Comparison of ENCODE assay signal across 37 cellular contexts in the genomic region with DNA sequence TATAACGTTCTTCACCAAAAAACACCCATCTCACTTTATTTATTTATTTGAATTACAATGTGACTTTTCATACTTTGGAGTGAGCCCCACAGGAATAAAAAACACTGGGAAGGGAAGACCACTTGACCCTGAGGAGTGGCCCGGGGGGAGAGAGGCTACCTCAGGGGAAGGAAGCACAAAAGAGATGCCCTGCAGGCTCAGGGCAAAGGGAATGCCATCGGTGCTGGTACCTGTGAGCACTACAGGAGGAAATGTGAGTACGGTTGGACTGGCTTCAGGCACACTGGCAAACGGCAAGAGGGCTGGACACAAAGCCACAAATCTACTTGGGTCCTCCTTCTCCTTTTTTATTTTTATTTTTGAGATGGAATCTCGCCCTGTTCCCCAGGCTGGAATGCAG.
"Had no signal": no experiment of that assay in that cellular context is flagged by ENCODE, and none has a peak within 500 bp of the region (broad histone marks: within the 10 kb centered on the region; RNA-seq: fewer than 3 reads in every experiment).

No MANE protein-coding gene starts in this region.

- H3K9me3 Mint-ChIP-seq: activated naive CD4-positive, alpha-beta T cell treated with anti-CD3 and anti-CD28 coated beads, Interleukin-2, amount 50 U/mL, for 24 hours; activated T-helper 17 cell treated with anti-CD3 and anti-CD28 coated beads, Interleukin-2, amount 50 U/mL, for 72 hours; activated T-helper 2 cell treated with anti-CD3 and anti-CD28 coated beads, Interferon-gamma antibody, Interleukin-2, Interleukin-4, amounts not matched to agents 10 μg/mL and 5 μg/mL and 100 μg/mL, durations not matched to agents 14 hours and 24 hours and 36 hours had no signal

- H3K36me3 Mint-ChIP-seq: activated naive CD4-positive, alpha-beta T cell treated with anti-CD3 and anti-CD28 coated beads, Interleukin-2, amount 10 ng/mL, durations not matched to agents 7 days and 5 days; activated naive CD4-positive, alpha-beta T cell treated with anti-CD3 and anti-CD28 coated beads, Interleukin-2, amount 50 U/mL, for 24 hours; activated naive CD4-positive, alpha-beta T cell treated with anti-CD3 and anti-CD28 coated beads, Interleukin-2, amount 50 U/mL, for 72 hours; activated naive CD8-positive, alpha-beta T cell treated with anti-CD3 and anti-CD28 coated beads for 36 hours; activated naive CD8-positive, alpha-beta T cell treated with anti-CD3 and anti-CD28 coated beads, Interleukin-2, amount 10 ng/mL, durations not matched to agents 7 days and 5 days; brain had no signal

- H3K27me3 ChIP-seq: adrenal gland, ascending aorta, body of pancreas, brain microvascular endothelial cell, breast epithelium, cardiac muscle cell had no signal

- H3K36me3 ChIP-seq: adrenal gland, ascending aorta, brain microvascular endothelial cell, breast epithelium, cardiac muscle cell had no signal

- H3K4me1 Mint-ChIP-seq: activated naive CD4-positive, alpha-beta T cell treated with anti-CD3 and anti-CD28 coated beads, Interleukin-2, amount 10 ng/mL, durations not matched to agents 7 days and 5 days; activated naive CD4-positive, alpha-beta T cell treated with anti-CD3 and anti-CD28 coated beads, Interleukin-2, amount 50 U/mL, for 24 hours; activated naive CD8-positive, alpha-beta T cell treated with anti-CD3 and anti-CD28 coated beads for 36 hours; activated naive CD8-positive, alpha-beta T cell treated with anti-CD3 and anti-CD28 coated beads, Interleukin-2, amount 10 ng/mL, durations not matched to agents 7 days and 5 days; activated naive CD8-positive, alpha-beta T cell treated with anti-CD3 and anti-CD28 coated beads, Interleukin-2, amount 50 U/mL, for 24 hours; activated T-helper 17 cell treated with anti-CD3 and anti-CD28 coated beads, Interleukin-2, amount 50 U/mL, for 72 hours; brain; central memory CD8-positive, alpha-beta T cell had no signal

- H3K9me3 ChIP-seq: adrenal gland had no signal

- H3K4me3 Mint-ChIP-seq: activated naive CD4-positive, alpha-beta T cell treated with anti-CD3 and anti-CD28 coated beads for 36 hours; activated naive CD4-positive, alpha-beta T cell treated with anti-CD3 and anti-CD28 coated beads, Interleukin-2, amount 10 ng/mL, durations not matched to agents 7 days and 5 days; activated naive CD4-positive, alpha-beta T cell treated with anti-CD3 and anti-CD28 coated beads, Interleukin-2, amount 50 U/mL, for 24 hours; activated naive CD8-positive, alpha-beta T cell; activated naive CD8-positive, alpha-beta T cell treated with anti-CD3 and anti-CD28 coated beads for 36 hours; activated naive CD8-positive, alpha-beta T cell treated with anti-CD3 and anti-CD28 coated beads, Interleukin-2, amount 10 ng/mL, durations not matched to agents 7 days and 5 days; activated naive CD8-positive, alpha-beta T cell treated with anti-CD3 and anti-CD28 coated beads, Interleukin-2, amount 50 U/mL, for 24 hours; activated T-cell treated with anti-CD3 and anti-CD28 coated beads, Interleukin-2, amount 50 U/mL, for 24 hours; activated T-cell treated with anti-CD3 and anti-CD28 coated beads, Interleukin-2, amount 50 U/mL, for 4 hours; activated T-cell treated with anti-CD3 and anti-CD28 coated beads, Interleukin-2, amount 50 U/mL, for 72 hours; activated T-helper 1 cell treated with anti-CD3 and anti-CD28 coated beads, Interleukin-12 subunit alpha, Interleukin-12 subunit beta, Interleukin-2, Interleukin-4 antibody, amounts not matched to agents 30 ng/mL and 10 ng/mL and 1 ng/mL, durations not matched to agents 14 hours and 24 hours and 36 hours; activated T-helper 17 cell treated with anti-CD3 and anti-CD28 coated beads, Interleukin-2, amount 50 U/mL, for 72 hours; brain; central memory CD8-positive, alpha-beta T cell had no signal

- H3K27ac Mint-ChIP-seq: activated naive CD4-positive, alpha-beta T cell treated with anti-CD3 and anti-CD28 coated beads for 36 hours; activated naive CD4-positive, alpha-beta T cell treated with anti-CD3 and anti-CD28 coated beads, Interleukin-2, amount 10 ng/mL, durations not matched to agents 7 days and 5 days; activated naive CD4-positive, alpha-beta T cell treated with anti-CD3 and anti-CD28 coated beads, Interleukin-2, amount 50 U/mL, for 24 hours; activated naive CD4-positive, alpha-beta T cell treated with anti-CD3 and anti-CD28 coated beads, Interleukin-2, amount 50 U/mL, for 72 hours; activated naive CD8-positive, alpha-beta T cell; activated naive CD8-positive, alpha-beta T cell treated with anti-CD3 and anti-CD28 coated beads for 36 hours; activated naive CD8-positive, alpha-beta T cell treated with anti-CD3 and anti-CD28 coated beads, Interleukin-2, amount 10 ng/mL, durations not matched to agents 7 days and 5 days; activated naive CD8-positive, alpha-beta T cell treated with anti-CD3 and anti-CD28 coated beads, Interleukin-2, amount 50 U/mL, for 24 hours; activated T-cell treated with anti-CD3 and anti-CD28 coated beads, Interleukin-2, amount 50 U/mL, for 24 hours; activated T-cell treated with anti-CD3 and anti-CD28 coated beads, Interleukin-2, amount 50 U/mL, for 72 hours; activated T-helper 1 cell treated with anti-CD3 and anti-CD28 coated beads, Interleukin-12 subunit alpha, Interleukin-12 subunit beta, Interleukin-2, Interleukin-4 antibody, amounts not matched to agents 30 ng/mL and 10 ng/mL and 1 ng/mL, durations not matched to agents 14 hours and 24 hours and 36 hours; activated T-helper 17 cell treated with anti-CD3 and anti-CD28 coated beads, Interleukin-2, amount 50 U/mL, for 72 hours; activated T-helper 2 cell treated with anti-CD3 and anti-CD28 coated beads, Interferon-gamma antibody, Interleukin-2, Interleukin-4, amounts not matched to agents 10 μg/mL and 5 μg/mL and 100 μg/mL, durations not matched to agents 14 hours and 24 hours and 36 hours; brain had no signal

- H3K4me3 ChIP-seq: adrenal gland, ascending aorta, body of pancreas, breast epithelium, cardiac muscle cell had no signal

- H3K27ac ChIP-seq: adrenal gland, ascending aorta, body of pancreas, brain microvascular endothelial cell, breast epithelium, cardiac muscle cell had no signal

- ATAC-seq: activated naive CD4-positive, alpha-beta T cell treated with anti-CD3 and anti-CD28 coated beads, Interleukin-2, amount 50 U/mL, for 72 hours; activated naive CD8-positive, alpha-beta T cell treated with anti-CD3 and anti-CD28 coated beads, Interleukin-2, amount 50 U/mL, for 24 hours; activated T-cell treated with anti-CD3 and anti-CD28 coated beads, Interleukin-2, amount 50 U/mL, for 4 hours; activated T-cell treated with anti-CD3 and anti-CD28 coated beads, Interleukin-2, amount 50 U/mL, for 72 hours; activated T-helper 17 cell treated with anti-CD3 and anti-CD28 coated beads, Interleukin-2, amount 50 U/mL, for 72 hours; body of pancreas had no signal

- H3K4me1 ChIP-seq: body of pancreas, breast epithelium had no signal

- H3K27me3 Mint-ChIP-seq: activated naive CD4-positive, alpha-beta T cell treated with anti-CD3 and anti-CD28 coated beads, Interleukin-2, amount 10 ng/mL, durations not matched to agents 7 days and 5 days; activated naive CD4-positive, alpha-beta T cell treated with anti-CD3 and anti-CD28 coated beads, Interleukin-2, amount 50 U/mL, for 24 hours; activated naive CD8-positive, alpha-beta T cell; activated naive CD8-positive, alpha-beta T cell treated with anti-CD3 and anti-CD28 coated beads for 36 hours; activated naive CD8-positive, alpha-beta T cell treated with anti-CD3 and anti-CD28 coated beads, Interleukin-2, amount 10 ng/mL, durations not matched to agents 7 days and 5 days; activated naive CD8-positive, alpha-beta T cell treated with anti-CD3 and anti-CD28 coated beads, Interleukin-2, amount 50 U/mL, for 24 hours; activated T-cell treated with anti-CD3 and anti-CD28 coated beads, Interleukin-2, amount 50 U/mL, for 24 hours; activated T-helper 17 cell treated with anti-CD3 and anti-CD28 coated beads, Interleukin-2, amount 50 U/mL, for 72 hours; central memory CD8-positive, alpha-beta T cell had no signal

- DNase-seq: activated effector memory CD4-positive, alpha-beta T cell treated with anti-CD3 and anti-CD28 coated beads, Interleukin-2, amount 50 U/mL, for 16 hours; activated effector memory CD4-positive, alpha-beta T cell treated with Interleukin-2 at 50 U/mL for 16 hours; activated gamma-delta T cell; activated gamma-delta T cell treated with Interleukin-2 at 50 U/mL for 16 hours; activated naive CD4-positive, alpha-beta T cell; activated naive CD4-positive, alpha-beta T cell treated with anti-CD3 and anti-CD28 coated beads for 36 hours; activated naive CD4-positive, alpha-beta T cell treated with anti-CD3 and anti-CD28 coated beads, Interleukin-2, amount 10 ng/mL, durations not matched to agents 7 days and 5 days; activated naive CD4-positive, alpha-beta T cell treated with Interleukin-2 at 50 U/mL for 16 hours; activated naive CD8-positive, alpha-beta T cell treated with anti-CD3 and anti-CD28 coated beads for 36 hours; activated naive CD8-positive, alpha-beta T cell treated with anti-CD3 and anti-CD28 coated beads, Interleukin-2, amount 10 ng/mL, durations not matched to agents 7 days and 5 days; activated naive CD8-positive, alpha-beta T cell treated with anti-CD3 and anti-CD28 coated beads, Interleukin-2, amount 50 U/mL, for 24 hours; activated T-cell treated with anti-CD3 and anti-CD28 coated beads, Interleukin-2, amount 50 U/mL, for 1 hour; activated T-cell treated with anti-CD3 and anti-CD28 coated beads, Interleukin-2, amount 50 U/mL, for 24 hours; activated T-cell treated with anti-CD3 and anti-CD28 coated beads, Interleukin-2, amount 50 U/mL, for 4 hours; activated T-cell treated with anti-CD3 and anti-CD28 coated beads, Interleukin-2, amount 50 U/mL, for 48 hours; activated T-cell treated with anti-CD3 and anti-CD28 coated beads, Interleukin-2, amount 50 U/mL, for 72 hours; adrenal gland; amniotic stem cell; amygdala; anterior cingulate cortex; aorta; body of pancreas; brain microvascular endothelial cell; caudate nucleus; central memory CD4-positive, alpha-beta T cell; cerebellar nuclear complex had no signal
